8 cellular contexts compared by ENCODE assay signal in genomic region chr4:180665994-180666818, GRCh38.
DNase-seq lines count a peak whose midpoint lies in the region; ATAC-seq and TF ChIP-seq lines count a peak whose summit lies in the region.

No MANE protein-coding gene starts in this region.

- peak; percentile 73 for TF ChIP-seq CTCF in astrocyte of the cerebellum (IDR thresholded peaks at IDR 0.05; ENCODE audit: low read depth, low read length, missing control alignments)

- DNase-seq in SIG-M5 treated with dmso at 0.1 percent for 504 hours (lab: John Stamatoyannopoulos, UW; ENCODE audit: unreplicated experiment), result peak; percentile 62
- DNase-seq in SIG-M5 (lab: John Stamatoyannopoulos, UW), result no peak
- DNase-seq in NCI-H524 treated with DMSO at 0.1 percent for 48 hours (lab: John Stamatoyannopoulos, UW), result peak; percentile 14
- peak; percentile 50 for DNase-seq in astrocyte of the cerebellum (ENCODE audit: low read depth)
- DNase-seq in left lobe of liver (ENCODE audit: low spot score), result no peak
- DNase-seq in UCSD-AML1 (lab: John Stamatoyannopoulos, UW; ENCODE audit: unreplicated experiment), result no peak

- in situ Hi-C loops in astrocyte of the cerebellum (cut with HindIII; ENCODE audit: low sequenced_read_pairs), result loop anchor here (10.0 kb wide), 1 partner anchor 169 kb away; no protein-coding TSS in a partner anchor

- H3K4me3 ChIP-seq in astrocyte of the cerebellum (ENCODE audit: low read depth, low read length), result no peak overlapping the region

- peak; percentile 83 for ATAC-seq in GM19452 (IDR thresholded peaks at IDR 0.05; ENCODE audit: unreplicated experiment)
- peak; percentile 71 for ATAC-seq in HG03378 (IDR thresholded peaks at IDR 0.05; ENCODE audit: unreplicated experiment)
- ATAC-seq in left lobe of liver, result peak; percentile 86

Comparison
In these comparisons a context has a peak if more than half of its experiments do, and no peak if none do; other contexts are left out.
1. DNase-seq: peak in SIG-M5 treated with dmso at 0.1 percent for 504 hours (single experiment), NCI-H524 treated with DMSO at 0.1 percent for 48 hours (single experiment) and astrocyte of the cerebellum (single experiment); none in SIG-M5 (single experiment), left lobe of liver (single experiment) and UCSD-AML1 (single experiment).
2. Peak in every context shown above with its lines, with median percentiles within 50 percentile points of each other: ATAC-seq.